In the genomic region with DNA sequence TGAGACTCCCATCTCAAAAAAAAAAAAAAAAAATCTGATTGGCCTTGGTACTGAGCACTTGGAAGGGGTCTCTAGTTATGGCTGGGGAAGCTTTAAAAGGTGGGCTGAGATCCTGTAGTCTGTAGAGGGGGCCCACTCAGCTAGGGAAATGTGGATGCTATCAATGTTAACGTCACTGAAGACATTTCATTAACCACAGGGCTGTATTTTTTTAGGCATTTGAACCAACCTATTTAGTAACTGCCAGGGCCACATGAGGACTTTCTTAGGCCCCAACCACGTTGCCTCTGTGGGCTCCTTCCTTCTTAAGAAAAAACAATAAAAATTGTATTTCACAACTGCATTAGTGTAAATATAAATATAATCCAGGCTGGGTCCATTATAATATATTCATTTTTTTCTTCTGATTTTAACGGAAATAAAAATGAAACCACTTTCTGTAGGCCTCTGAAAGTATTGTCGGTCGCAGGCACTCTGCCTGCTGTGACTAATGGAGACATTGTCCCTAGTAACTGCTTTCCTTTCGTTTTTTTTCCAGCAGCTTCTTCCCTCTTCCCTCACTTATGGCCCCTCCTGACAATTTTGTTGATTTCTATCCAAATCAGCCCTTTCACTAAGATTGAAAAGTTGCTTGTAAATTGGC, we compare ENCODE assay signal across 11 cellular contexts.
DNase-seq lines count a peak whose midpoint lies in the region; ATAC-seq and TF ChIP-seq lines count a peak whose summit lies in the region.
"Had no signal": no experiment of that assay in that cellular context is flagged by ENCODE, and none has a peak within 500 bp of the region (broad histone marks: within the 10 kb centered on the region; RNA-seq: fewer than 3 reads in every experiment).

No MANE protein-coding gene starts in this region.

- H3K4me3 Mint-ChIP-seq in GM23338: no peak overlapping the region

- peak; percentile 23 to 44 for ATAC-seq in left cardiac atrium
- no peak for ATAC-seq in GM23338
- no peak for ATAC-seq in HG03354 (IDR thresholded peaks at IDR 0.05; ENCODE audit: poor library complexity, severe bottlenecking, unreplicated experiment)

- H3K4me1 ChIP-seq in thyroid gland: peaks cover 24 to 43% of the 10 kb centered on the region in 2 donors
- H3K4me1 ChIP-seq in GM23338 (ENCODE audit: insufficient read depth): peaks cover 3% of the 10 kb centered on the region; the same call in 1 of the 2 replicates

- no peaks in the 10 kb centered on the region for H3K9me3 ChIP-seq in thyroid gland

- peaks cover 4% of the 10 kb centered on the region for H3K27me3 Mint-ChIP-seq in GM23338 (ENCODE audit: insufficient read depth, low read depth, poor library complexity)

- peaks cover 2% of the 10 kb centered on the region; the same call in 1 of the 3 replicates for H3K36me3 Mint-ChIP-seq in GM23338 (ENCODE audit: low read depth)

- H3K9me2 ChIP-seq in GM23338 (ENCODE audit: insufficient read depth): 0 out of 2 replicates have a peak, but pooled peaks cover 3% of the 10 kb centered on the region

- TF ChIP-seq CTCF in NB4 (IDR thresholded peaks at IDR 0.05; ENCODE audit: low read depth, low read length) (no peak), thyroid gland (IDR thresholded peaks at IDR 0.05) (no peak), GM23338 (conservative IDR thresholded peaks at IDR 0.05; ENCODE audit: low read depth in 2 of 2) (no peak)

- H3K27me3 ChIP-seq in thyroid gland (no peaks in the 10 kb centered on the region), GM23338 (ENCODE audit: insufficient read depth) (no peaks in the 10 kb centered on the region)
- H3K27me3 ChIP-seq: BLaER1 treated with 17β-estradiol and CSF1 and Interleukin-3, amounts not matched to agents 10 nM and 100 nM had no signal

- H3K36me3 ChIP-seq in thyroid gland (no peaks in the 10 kb centered on the region), GM23338 (ENCODE audit: insufficient read depth) (no peaks in the 10 kb centered on the region)

- 0 out of 3 replicates have a peak, but pooled peaks cover 2% of the 10 kb centered on the region for H3K9me3 Mint-ChIP-seq in GM23338

- intact Hi-C loops in left cardiac atrium (cut with DNase I): loop anchor here in 1 of 2 donors (10.0 kb wide), 1 partner anchor 46 kb away; no protein-coding TSS in a partner anchor
- intact Hi-C loops in cardiac septum (cut with DNase I): no loop called here
- intact Hi-C loops in thyroid gland (cut with DNase I): no loop called here

- peak; percentile 34 for DNase-seq in left cardiac atrium
- no peak for DNase-seq in cardiac septum (ENCODE audit: low spot score)
- peak; percentile 22 for DNase-seq in NB4 (ENCODE audit: low read depth)
- DNase-seq in globus pallidus (ENCODE audit: low spot score): peak; percentile 7
- DNase-seq in thyroid gland: peak in 1 of 2 donors; percentile 40
- DNase-seq in GM23338 (ENCODE audit: low spot score): no peak
- DNase-seq in amniotic stem cell (lab: John Stamatoyannopoulos, UW): no peak
- DNase-seq: activated CD4-positive, alpha-beta T cell treated with anti-CD3 and anti-CD28 coated beads, Interleukin-2, amount 50 U/mL, for 48 hours; NCI-H1417 treated with DMSO at 0.1 percent for 48 hours had no signal

- H3F3A ChIP-seq in GM23338 (replicated peaks; ENCODE audit: low read depth): no peaks in the 10 kb centered on the region

- H3K4me2 ChIP-seq in GM23338: no peak overlapping the region

- H3K79me2 ChIP-seq in GM23338 (replicated peaks; ENCODE audit: insufficient read depth): no peaks in the 10 kb centered on the region

- no peak overlapping the region for H2AFZ ChIP-seq in GM23338

- peaks cover 4% of the 10 kb centered on the region; the same call in 2 of the 3 replicates for H3K4me1 Mint-ChIP-seq in GM23338

- WGBS in thyroid gland, 2 donors: 30 to 48% methylated on average over 6 of the region's 6 CpGs

- TF ChIP-seq POLR2A in NB4 (IDR thresholded peaks at IDR 0.05; ENCODE audit: extremely low read depth, insufficient read length) (no peak), thyroid gland (IDR thresholded peaks at IDR 0.05) (no peak)

- H4K20me1 ChIP-seq in GM23338 (replicated peaks; ENCODE audit: insufficient read depth): no peaks in the 10 kb centered on the region
- H4K20me1 ChIP-seq: BLaER1 treated with 17β-estradiol and CSF1 and Interleukin-3, amounts not matched to agents 10 nM and 100 nM had no signal

- peak overlapping the region; percentile 91 to 96 (median 91) for H3K27ac ChIP-seq in thyroid gland
- H3K27ac ChIP-seq in GM23338 (ENCODE audit: low read depth): no peak overlapping the region
- H3K27ac ChIP-seq: BLaER1 treated with 17β-estradiol and CSF1 and Interleukin-3, amounts not matched to agents 10 nM and 100 nM had no signal

- H3K27ac Mint-ChIP-seq in GM23338: no peak overlapping the region

- H3K4me3 ChIP-seq in NB4 (ENCODE audit: low read depth, low read length) (no peak overlapping the region), thyroid gland (replicated peaks in 1 of 3) (no peak overlapping the region), GM23338 (no peak overlapping the region)
- H3K4me3 ChIP-seq: BLaER1 treated with 17β-estradiol and CSF1 and Interleukin-3, amounts not matched to agents 10 nM and 100 nM had no signal

TF ChIP-seq in GM23338, 12 proteins besides CTCF, POLR2A, EP300 and RAD21 (continues in another document):
- TF ChIP-seq ZNF114 (CRISPR knock-in tag; IDR thresholded peaks at IDR 0.05): no peak
- no peak for TF ChIP-seq EZH2 (IDR thresholded peaks at IDR 0.05; ENCODE audit: low read depth, unreplicated experiment)
- TF ChIP-seq JUNB (IDR thresholded peaks at IDR 0.05; ENCODE audit: unreplicated experiment): no peak
- TF ChIP-seq, protein P1, sequence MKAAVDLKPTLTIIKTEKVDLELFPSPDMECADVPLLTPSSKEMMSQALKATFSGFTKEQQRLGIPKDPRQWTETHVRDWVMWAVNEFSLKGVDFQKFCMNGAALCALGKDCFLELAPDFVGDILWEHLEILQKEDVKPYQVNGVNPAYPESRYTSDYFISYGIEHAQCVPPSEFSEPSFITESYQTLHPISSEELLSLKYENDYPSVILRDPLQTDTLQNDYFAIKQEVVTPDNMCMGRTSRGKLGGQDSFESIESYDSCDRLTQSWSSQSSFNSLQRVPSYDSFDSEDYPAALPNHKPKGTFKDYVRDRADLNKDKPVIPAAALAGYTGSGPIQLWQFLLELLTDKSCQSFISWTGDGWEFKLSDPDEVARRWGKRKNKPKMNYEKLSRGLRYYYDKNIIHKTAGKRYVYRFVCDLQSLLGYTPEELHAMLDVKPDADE (IDR thresholded peaks at IDR 0.05): no peak
- TF ChIP-seq CREB1 (CRISPR knock-in tag; IDR thresholded peaks at IDR 0.05; ENCODE audit: low read depth): no peak
- TF ChIP-seq EZH2phosphoT487 (IDR thresholded peaks at IDR 0.05; ENCODE audit: unreplicated experiment): no peak
- TF ChIP-seq STAT1 (IDR thresholded peaks at IDR 0.05; ENCODE audit: unreplicated experiment): no peak

Comparison
In these comparisons a context has a peak if more than half of its experiments do, and no peak if none do; other contexts are left out.
1. DNase-seq: peak in left cardiac atrium (single experiment), NB4 (single experiment) and globus pallidus (single experiment); none in cardiac septum (single experiment), GM23338 (single experiment) and amniotic stem cell (single experiment).
2. ATAC-seq: peak in left cardiac atrium (2 of 2); none in GM23338 (single experiment) and HG03354 (single experiment).